In the genomic region with DNA sequence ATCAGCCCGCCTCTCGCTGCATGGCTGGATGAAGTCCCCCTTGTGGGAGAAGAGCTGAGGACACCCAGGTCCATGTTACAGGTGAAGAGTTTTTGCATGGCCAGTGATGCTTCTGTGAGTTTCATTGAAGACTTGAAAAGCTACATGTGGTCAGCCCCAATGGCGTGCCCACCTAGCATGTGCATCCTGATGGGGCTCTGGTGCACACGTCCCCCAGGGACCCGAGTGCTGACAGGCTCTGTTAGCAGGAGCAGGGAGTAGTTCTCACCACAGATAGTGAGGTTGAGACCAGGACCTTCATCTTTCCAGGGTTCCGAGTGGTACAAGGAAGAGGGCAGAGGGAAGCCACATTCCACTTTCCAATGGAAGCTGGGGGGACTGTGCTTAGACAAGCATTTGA, we compare ENCODE assay signal across 16 cellular contexts.
DNase-seq lines count a peak whose midpoint lies in the region; TF ChIP-seq lines count a peak whose summit lies in the region.
"Had no signal": no experiment of that assay in that cellular context is flagged by ENCODE, and none has a peak within 500 bp of the region (broad histone marks: within the 10 kb centered on the region; RNA-seq: fewer than 3 reads in every experiment).

No MANE protein-coding gene starts in this region.

- no peak overlapping the region for H3K9ac ChIP-seq in BLaER1
- H3K9ac ChIP-seq: BLaER1 treated with 17β-estradiol and CSF1 and Interleukin-3, amounts not matched to agents 10 nM and 100 nM had no signal

- H3K4me1 ChIP-seq in BLaER1 (peaks cover 23% of the 10 kb centered on the region), spleen (no peaks in the 10 kb centered on the region), OCI-LY7 (ENCODE audit: insufficient read depth, low read length, poor library complexity, severe bottlenecking) (no peaks in the 10 kb centered on the region)

- no peak for TF ChIP-seq POLR2A in spleen (IDR thresholded peaks at IDR 0.05)

- intact Hi-C loops in spleen (cut with DNase I; ENCODE audit: low total_unique reads), result no loop called here
- intact Hi-C loops in OCI-LY7 (cut with micrococcal nuclease; ENCODE audit: unreplicated experiment), result no loop called here

- DNase-seq in coronary artery (ENCODE audit: low spot score), result peak; percentile 36
- peak; percentile 60 for DNase-seq in mesenteric fat pad (ENCODE audit: low spot score)
- DNase-seq in spleen, result peak; percentile 16
- DNase-seq in OCI-LY7 (ENCODE audit: low spot score), result no peak
- no peak for DNase-seq in DMS153 treated with DMSO at 0.1 percent for 48 hours (lab: John Stamatoyannopoulos, UW; ENCODE audit: unreplicated experiment)
- no peak for DNase-seq in MV-4-11 (lab: John Stamatoyannopoulos, UW)
- DNase-seq in DMS53 treated with DMSO at 0.1 percent for 48 hours (lab: John Stamatoyannopoulos, UW; ENCODE audit: unreplicated experiment), result no peak
- DNase-seq: 8988T; Calu3; CD8-positive, alpha-beta T cell; DMS53; HFFc6; IMR-90 had no signal

- POLR2A ChIA-PET in OCI-LY7 (lab: Charles Lee), result no interaction called here

- H3K27me3 ChIP-seq in BLaER1 (no peaks in the 10 kb centered on the region), spleen (replicated peaks in 1 of 7) (peaks cover 0 to 31% (median 0%) of the 10 kb centered on the region in 7 donors)
- H3K27me3 ChIP-seq: BLaER1 treated with 17β-estradiol and CSF1 and Interleukin-3, amounts not matched to agents 10 nM and 100 nM had no signal

- H3K36me3 ChIP-seq in BLaER1, result no peaks in the 10 kb centered on the region
- H3K36me3 ChIP-seq in spleen, result no peaks in the 10 kb centered on the region
- H3K36me3 ChIP-seq in OCI-LY7 (ENCODE audit: insufficient read depth, low read length), result no peaks in the 10 kb centered on the region
- H3K36me3 ChIP-seq: BLaER1 treated with 17β-estradiol and CSF1 and Interleukin-3, amounts not matched to agents 10 nM and 100 nM had no signal

- H3K4me3 ChIP-seq in BLaER1 (no peak overlapping the region), coronary artery (no peak overlapping the region), spleen (no peak overlapping the region), OCI-LY7 (ENCODE audit: low read depth, low read length, poor library complexity, severe bottlenecking) (no peak overlapping the region)
- H3K4me3 ChIP-seq: BLaER1 treated with 17β-estradiol and CSF1 and Interleukin-3, amounts not matched to agents 10 nM and 100 nM; GM23338 had no signal

- 58 to 89% (median 80%) methylated on average over 6 of the region's 6 CpGs for WGBS in spleen, 5 donors

- TF ChIP-seq CTCF in coronary artery (IDR thresholded peaks at IDR 0.05) (no peak), spleen (IDR thresholded peaks at IDR 0.05 in 8 of 11, conservative IDR thresholded peaks at IDR 0.05 in 3 of 11) (no peak), OCI-LY7 (conservative IDR thresholded peaks at IDR 0.05; ENCODE audit: low read length) (no peak)

- no peaks in the 10 kb centered on the region for H3K79me2 ChIP-seq in OCI-LY7 (ENCODE audit: insufficient read depth, low read depth, low read length)

- H4K20me1 ChIP-seq in BLaER1, result no peaks in the 10 kb centered on the region
- no peaks in the 10 kb centered on the region for H4K20me1 ChIP-seq in OCI-LY7 (ENCODE audit: insufficient read depth, low read length)
- H4K20me1 ChIP-seq: BLaER1 treated with 17β-estradiol and CSF1 and Interleukin-3, amounts not matched to agents 10 nM and 100 nM had no signal

- H2AFZ ChIP-seq in OCI-LY7 (ENCODE audit: low read length), result no peak overlapping the region
- H2AFZ ChIP-seq: GM23338 had no signal

- H3K4me2 ChIP-seq in BLaER1 (peak overlapping the region; percentile 9; the same call in 1 of the 2 replicates), OCI-LY7 (ENCODE audit: low read length) (no peak overlapping the region)
- H3K4me2 ChIP-seq: GM23338 had no signal

- CTCF ChIA-PET in OCI-LY7 (lab: Charles Lee; ENCODE audit: unreplicated experiment), result interaction anchor here (0.6 kb wide), 1 partner anchor 191 kb away, joined by 4 read pairs; no protein-coding TSS in a partner anchor

- H3K9me3 ChIP-seq in BLaER1 (peaks cover 9% of the 10 kb centered on the region), spleen (peaks cover 0 to 19% (median 0%) of the 10 kb centered on the region in 8 donors), OCI-LY7 (ENCODE audit: low read length) (peaks cover 2% of the 10 kb centered on the region; the same call in 1 of the 2 replicates)

- BruUV-seq in OCI-LY7 (replicated peaks; lab: Mats Ljungman, UMichigan), result no TSS peak

- H3K9me2 ChIP-seq in OCI-LY7 (ENCODE audit: insufficient read depth, low read length), result no peaks in the 10 kb centered on the region

- H3K27ac ChIP-seq in BLaER1 (no peak overlapping the region), coronary artery (no peak overlapping the region), spleen (no peak overlapping the region), OCI-LY7 (ENCODE audit: low read depth, low read length, poor library complexity, severe bottlenecking) (no peak overlapping the region)
- H3K27ac ChIP-seq: BLaER1 treated with 17β-estradiol and CSF1 and Interleukin-3, amounts not matched to agents 10 nM and 100 nM had no signal

Comparison
In these comparisons a context has a peak if more than half of its experiments do, and no peak if none do; other contexts are left out.
1. DNase-seq: peak in coronary artery (single experiment), mesenteric fat pad (single experiment) and spleen (single experiment); none in OCI-LY7 (single experiment), DMS153 treated with DMSO at 0.1 percent for 48 hours (single experiment), MV-4-11 (single experiment) and DMS53 treated with DMSO at 0.1 percent for 48 hours (single experiment).